18 cellular contexts compared by ENCODE assay signal in genomic region chr14:96166475-96167223, GRCh38. TPM values are rescaled to one million over a fixed set of nuclear protein-coding genes. Genes with fewer than 3 reads are reported as not detected.
DNase-seq lines count a peak whose midpoint lies in the region; ATAC-seq and TF ChIP-seq lines count a peak whose summit lies in the region.
"Had no signal": no experiment of that assay in that cellular context is flagged by ENCODE, and none has a peak within 500 bp of the region (broad histone marks: within the 10 kb centered on the region; RNA-seq: fewer than 3 reads in every experiment).

No MANE protein-coding gene starts in this region.

- H3K27me3 Mint-ChIP-seq in activated CD8-positive, alpha-beta memory T cell treated with anti-CD3 and anti-CD28 coated beads, Interleukin-2, amount 10 ng/mL, durations not matched to agents 7 days and 5 days = no peaks in the 10 kb centered on the region
- H3K27me3 Mint-ChIP-seq in type B pancreatic cell = peaks cover 14% of the 10 kb centered on the region

- H3K4me3 Mint-ChIP-seq in activated CD8-positive, alpha-beta memory T cell treated with anti-CD3 and anti-CD28 coated beads, Interleukin-2, amount 10 ng/mL, durations not matched to agents 7 days and 5 days = no peak overlapping the region
- H3K4me3 Mint-ChIP-seq in type B pancreatic cell = peak overlapping the region; percentile 43
- H3K4me3 Mint-ChIP-seq: activated CD8-positive, alpha-beta T cell treated with anti-CD3 and anti-CD28 coated beads, Interleukin-2, amount 10 ng/mL, durations not matched to agents 7 days and 5 days; WTC11 had no signal

- CTCF ChIA-PET in activated CD8-positive, alpha-beta memory T cell treated with anti-CD3 and anti-CD28 coated beads, Interleukin-2, amount 10 ng/mL, durations not matched to agents 7 days and 5 days (lab: Charles Lee) = no interaction called here

- no peaks in the 10 kb centered on the region for H3K9me3 Mint-ChIP-seq in activated CD8-positive, alpha-beta memory T cell treated with anti-CD3 and anti-CD28 coated beads, Interleukin-2, amount 10 ng/mL, durations not matched to agents 7 days and 5 days (ENCODE audit: low read depth)
- no peaks in the 10 kb centered on the region for H3K9me3 Mint-ChIP-seq in type B pancreatic cell
- H3K9me3 Mint-ChIP-seq: activated T-helper 2 cell treated with anti-CD3 and anti-CD28 coated beads, Interferon-gamma antibody, Interleukin-2, Interleukin-4, amounts not matched to agents 10 μg/mL and 5 μg/mL and 100 μg/mL, durations not matched to agents 14 hours and 24 hours and 36 hours; WTC11 had no signal

- TF ChIP-seq CTCF in type B pancreatic cell (conservative IDR thresholded peaks at IDR 0.05) = no peak

- ATAC-seq in activated CD8-positive, alpha-beta memory T cell treated with anti-CD3 and anti-CD28 coated beads, Interleukin-2, amount 10 ng/mL, durations not matched to agents 7 days and 5 days = no peak
- ATAC-seq: activated CD8-positive, alpha-beta T cell treated with anti-CD3 and anti-CD28 coated beads, Interleukin-2, amount 10 ng/mL, durations not matched to agents 7 days and 5 days; left ventricle myocardium superior; WTC11 had no signal

- no peak overlapping the region for H3K27ac Mint-ChIP-seq in activated CD8-positive, alpha-beta memory T cell treated with anti-CD3 and anti-CD28 coated beads, Interleukin-2, amount 10 ng/mL, durations not matched to agents 7 days and 5 days
- no peak overlapping the region for H3K27ac Mint-ChIP-seq in type B pancreatic cell
- H3K27ac Mint-ChIP-seq: activated CD8-positive, alpha-beta T cell treated with anti-CD3 and anti-CD28 coated beads, Interleukin-2, amount 10 ng/mL, durations not matched to agents 7 days and 5 days; activated T-helper 2 cell treated with anti-CD3 and anti-CD28 coated beads, Interferon-gamma antibody, Interleukin-2, Interleukin-4, amounts not matched to agents 10 μg/mL and 5 μg/mL and 100 μg/mL, durations not matched to agents 14 hours and 24 hours and 36 hours; WTC11 had no signal

- peak; percentile 16 for DNase-seq in activated effector memory CD4-positive, alpha-beta T cell treated with anti-CD3 and anti-CD28 coated beads, Interleukin-2, amount 50 U/mL, for 16 hours
- no peak for DNase-seq in activated effector memory CD4-positive, alpha-beta T cell treated with Interleukin-2 at 50 U/mL for 16 hours
- DNase-seq in activated CD8-positive, alpha-beta memory T cell treated with anti-CD3 and anti-CD28 coated beads, Interleukin-2, amount 10 ng/mL, durations not matched to agents 7 days and 5 days = peak; percentile 7
- DNase-seq in iris pigment epithelial cell (ENCODE audit: low read depth) (peak; percentile 55), type B pancreatic cell (ENCODE audit: extremely low spot score, unreplicated experiment) (no peak), DMS153 treated with DMSO at 0.1 percent for 48 hours (lab: John Stamatoyannopoulos, UW; ENCODE audit: unreplicated experiment) (no peak), NCI-H128 (lab: John Stamatoyannopoulos, UW; ENCODE audit: unreplicated experiment) (no peak)
- no peak for DNase-seq in activated CD4-positive, alpha-beta T cell treated with anti-CD3 and anti-CD28 coated beads, Interleukin-2, amount 50 U/mL, for 48 hours
- DNase-seq: activated CD8-positive, alpha-beta T cell treated with anti-CD3 and anti-CD28 coated beads, Interleukin-2, amount 10 ng/mL, durations not matched to agents 7 days and 5 days; DND-41; left ventricle myocardium superior; NCI-H187 treated with DMSO at 0.1 percent for 48 hours; NCI-H446; ovary; SHP77 treated with DMSO at 0.1 percent for 48 hours had no signal

- H3K36me3 Mint-ChIP-seq in activated CD8-positive, alpha-beta memory T cell treated with anti-CD3 and anti-CD28 coated beads, Interleukin-2, amount 10 ng/mL, durations not matched to agents 7 days and 5 days = no peaks in the 10 kb centered on the region
- no peaks in the 10 kb centered on the region for H3K36me3 Mint-ChIP-seq in type B pancreatic cell
- H3K36me3 Mint-ChIP-seq: WTC11 had no signal

- no peaks in the 10 kb centered on the region for H3K4me1 Mint-ChIP-seq in activated CD8-positive, alpha-beta memory T cell treated with anti-CD3 and anti-CD28 coated beads, Interleukin-2, amount 10 ng/mL, durations not matched to agents 7 days and 5 days
- peaks cover 31% of the 10 kb centered on the region for H3K4me1 Mint-ChIP-seq in type B pancreatic cell (ENCODE audit: unreplicated experiment)
- H3K4me1 Mint-ChIP-seq: WTC11 had no signal

RNA-seq across cellular contexts. Expression of gene BDKRB2, which starts 38.0 kb away (rescaled TPM):
- not detected for total RNA-seq in activated CD8-positive, alpha-beta memory T cell treated with anti-CD3 and anti-CD28 coated beads, Interleukin-2, amount 10 ng/mL, durations not matched to agents 7 days and 5 days
- total RNA-seq in type B pancreatic cell (ENCODE audit: low replicate concordance) = 2.1 and 3.6 TPM in 2 replicates
- total RNA-seq: activated CD8-positive, alpha-beta T cell treated with anti-CD3 and anti-CD28 coated beads, Interleukin-2, amount 10 ng/mL, durations not matched to agents 7 days and 5 days; activated T-helper 2 cell treated with anti-CD3 and anti-CD28 coated beads, Interferon-gamma antibody, Interleukin-2, Interleukin-4, amounts not matched to agents 10 μg/mL and 5 μg/mL and 100 μg/mL, durations not matched to agents 14 hours and 24 hours and 36 hours; T-helper 2 cell treated with Interferon-gamma antibody and Interleukin-4, amounts not matched to agents 100 ng/mL and 5 ng/mL, for 36 hours had no signal

Comparison
In these comparisons a context has a peak if more than half of its experiments do, and no peak if none do; other contexts are left out.
1. DNase-seq: peak in activated effector memory CD4-positive, alpha-beta T cell treated with anti-CD3 and anti-CD28 coated beads, Interleukin-2, amount 50 U/mL, for 16 hours (single experiment), activated CD8-positive, alpha-beta memory T cell treated with anti-CD3 and anti-CD28 coated beads, Interleukin-2, amount 10 ng/mL, durations not matched to agents 7 days and 5 days (single experiment) and iris pigment epithelial cell (single experiment); none in activated effector memory CD4-positive, alpha-beta T cell treated with Interleukin-2 at 50 U/mL for 16 hours (single experiment), type B pancreatic cell (single experiment), activated CD4-positive, alpha-beta T cell treated with anti-CD3 and anti-CD28 coated beads, Interleukin-2, amount 50 U/mL, for 48 hours (0 of 2), DMS153 treated with DMSO at 0.1 percent for 48 hours (single experiment) and NCI-H128 (single experiment).